ENCODE assay signal across 8 cellular contexts in genomic region chr5:45038366-45038987, GRCh38.
DNase-seq lines count a peak whose midpoint lies in the region; ATAC-seq and TF ChIP-seq lines count a peak whose summit lies in the region.

No MANE protein-coding gene starts in this region.

- TF ChIP-seq CTCF in LNCaP clone FGC (IDR thresholded peaks at IDR 0.05; ENCODE audit: control insufficient read depth, extremely low read depth, insufficient read depth) (peak; percentile 55), thyroid gland (IDR thresholded peaks at IDR 0.05) (peak in 5 of 6 experiments; percentile 32 to 68 (median 63))

- no peak overlapping the region for H3K4me3 ChIP-seq in LNCaP clone FGC (ENCODE audit: low read depth, low read length)
- no peak overlapping the region for H3K4me3 ChIP-seq in thyroid gland (replicated peaks in 1 of 3)

- H3K27ac ChIP-seq in thyroid gland, result no peak overlapping the region

- H3K4me1 ChIP-seq in thyroid gland, result no peaks in the 10 kb centered on the region

- DNase-seq in GF-D8 (lab: John Stamatoyannopoulos, UW) (peak; percentile 4), LNCaP clone FGC (ENCODE audit: low read depth) (no peak), SHP77 (lab: John Stamatoyannopoulos, UW) (peak; percentile 53 to 56), foreskin melanocyte (peak; percentile 29), thyroid gland (no peak), HK-2 (ENCODE audit: unreplicated experiment) (no peak)
- no peak for DNase-seq in activated effector memory CD4-positive, alpha-beta T cell treated with anti-CD3 and anti-CD28 coated beads, Interleukin-2, amount 50 U/mL, for 16 hours

- H3K27me3 ChIP-seq in thyroid gland, result no peaks in the 10 kb centered on the region

- no peaks in the 10 kb centered on the region for H3K36me3 ChIP-seq in thyroid gland

- no peaks in the 10 kb centered on the region for H3K9me3 ChIP-seq in thyroid gland

- 33% methylated on average over 3 of the region's 3 CpGs for WGBS in thyroid gland, 2 donors

- no peak for TF ChIP-seq POLR2A in thyroid gland (IDR thresholded peaks at IDR 0.05)

- ATAC-seq in GM21717 (IDR thresholded peaks at IDR 0.05; ENCODE audit: unreplicated experiment), result peak; percentile 68

- intact Hi-C loops in thyroid gland (cut with DNase I), result loop anchor here (10.0 kb wide), 1 partner anchor 486 kb away; no protein-coding TSS in a partner anchor

Comparison
In these comparisons a context has a peak if more than half of its experiments do, and no peak if none do; other contexts are left out.
1. DNase-seq: peak in GF-D8 (single experiment), SHP77 (2 of 2) and foreskin melanocyte (single experiment); none in LNCaP clone FGC (single experiment), thyroid gland (0 of 2), HK-2 (single experiment) and activated effector memory CD4-positive, alpha-beta T cell treated with anti-CD3 and anti-CD28 coated beads, Interleukin-2, amount 50 U/mL, for 16 hours (single experiment).